8 cellular contexts compared by ENCODE assay signal in the genomic region with DNA sequence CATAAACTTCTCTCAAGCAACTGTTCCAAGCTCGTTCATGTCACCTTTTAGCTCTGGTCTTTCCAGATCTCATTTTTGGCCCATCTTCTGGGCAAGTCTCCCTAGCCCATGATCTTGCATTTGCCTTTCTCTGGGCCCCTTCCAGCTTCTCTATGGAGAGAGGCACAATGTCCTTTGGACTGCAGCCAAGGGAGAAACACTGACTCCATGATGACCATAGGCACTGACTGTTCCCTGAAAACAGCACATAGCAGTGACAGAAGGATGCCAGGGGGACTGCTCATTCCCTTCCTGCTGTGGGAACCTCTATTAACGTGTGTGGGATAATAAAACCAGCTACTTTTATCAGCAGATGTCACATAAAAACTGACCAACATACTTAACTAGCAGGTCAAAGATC.
DNase-seq lines count a peak whose midpoint lies in the region; ATAC-seq and TF ChIP-seq lines count a peak whose summit lies in the region.

No MANE protein-coding gene starts in this region.

- H3K4me3 ChIP-seq in AG10803 (ENCODE audit: low read length) = no peak overlapping the region

- H3K9me3 Mint-ChIP-seq in CD4-positive, alpha-beta T cell = no peaks in the 10 kb centered on the region

- no peak for ATAC-seq in CD4-positive, alpha-beta T cell (ENCODE audit: poor library complexity)
- no peak for ATAC-seq in GM19395 (IDR thresholded peaks at IDR 0.05; ENCODE audit: unreplicated experiment)

- no peak overlapping the region for H3K4me3 Mint-ChIP-seq in CD4-positive, alpha-beta T cell

- H3K4me1 Mint-ChIP-seq in CD4-positive, alpha-beta T cell (ENCODE audit: low read depth) = no peaks in the 10 kb centered on the region

- POLR2A ChIA-PET in CD4-positive, alpha-beta T cell (lab: Charles Lee) = no interaction called here

- no peaks in the 10 kb centered on the region for H3K27me3 Mint-ChIP-seq in CD4-positive, alpha-beta T cell

- H3K27ac Mint-ChIP-seq in CD4-positive, alpha-beta T cell = no peak overlapping the region

- DNase-seq in AG10803 (ENCODE audit: low read depth) = peak; percentile 84
- peak; percentile 32 to 61 for DNase-seq in NCI-H2081 (lab: John Stamatoyannopoulos, UW)
- DNase-seq in epithelial cell of prostate (ENCODE audit: low read depth, low spot score) = peak; percentile 12
- DNase-seq in occipital lobe (lab: John Stamatoyannopoulos, UW) = peak; percentile 15
- no peak for DNase-seq in CD4-positive, alpha-beta T cell
- DNase-seq in stimulated activated CD4-positive, alpha-beta T cell treated with anti-CD3 and anti-CD28 coated beads, Interleukin-15, amount 100 ng/mL, for 24 hours = no peak
- no peak for DNase-seq in cortex of kidney (lab: John Stamatoyannopoulos, UW)

- TF ChIP-seq CTCF in AG10803 (conservative IDR thresholded peaks at IDR 0.05; ENCODE audit: low read length) = no peak
- no peak for TF ChIP-seq CTCF in CD4-positive, alpha-beta T cell (IDR thresholded peaks at IDR 0.05)

- intact Hi-C loops in CD4-positive, alpha-beta T cell (cut with DNase I, micrococcal nuclease) = no loop called here

- peak overlapping the region; percentile 67 for H3K27ac ChIP-seq in epithelial cell of prostate
- no peak overlapping the region for H3K27ac ChIP-seq in CD4-positive, alpha-beta T cell (ENCODE audit: low read depth, low read length)

- H3K9me3 ChIP-seq in CD4-positive, alpha-beta T cell (ENCODE audit: control insufficient read depth, low read length) = no peaks in the 10 kb centered on the region

- CTCF ChIA-PET in CD4-positive, alpha-beta T cell (lab: Charles Lee) = no interaction called here

- H3K36me3 Mint-ChIP-seq in CD4-positive, alpha-beta T cell (ENCODE audit: low read depth) = no peaks in the 10 kb centered on the region

- no peaks in the 10 kb centered on the region for H3K27me3 ChIP-seq in CD4-positive, alpha-beta T cell (ENCODE audit: control insufficient read depth, insufficient read depth, low read length)

Comparison
In these comparisons a context has a peak if more than half of its experiments do, and no peak if none do; other contexts are left out.
1. DNase-seq: peak in AG10803 (single experiment), NCI-H2081 (2 of 2), epithelial cell of prostate (single experiment) and occipital lobe (single experiment); none in CD4-positive, alpha-beta T cell (0 of 10), stimulated activated CD4-positive, alpha-beta T cell treated with anti-CD3 and anti-CD28 coated beads, Interleukin-15, amount 100 ng/mL, for 24 hours (single experiment) and cortex of kidney (single experiment).